In the genomic region with DNA sequence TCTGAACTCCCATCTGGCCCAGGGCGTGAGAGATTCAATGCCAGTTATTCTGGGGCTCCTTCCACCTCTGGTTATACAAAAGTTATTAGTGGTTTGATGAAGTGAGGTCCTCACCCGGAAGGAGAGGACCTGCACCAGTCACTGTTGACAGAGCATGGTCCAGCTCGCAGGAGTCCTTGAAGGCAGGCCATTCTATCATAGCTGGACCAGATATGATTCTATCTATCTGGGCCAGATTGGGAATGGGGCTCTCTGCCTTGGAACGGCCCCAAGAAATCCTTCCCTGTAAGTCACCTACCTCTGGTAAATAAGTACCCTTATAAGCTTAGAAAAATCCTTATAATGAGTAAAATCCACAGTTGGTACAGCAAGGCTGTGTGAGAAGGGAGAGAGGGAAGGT, we compare ENCODE assay signal across 25 cellular contexts. TPM values are rescaled to one million over a fixed set of nuclear protein-coding genes. Genes with fewer than 3 reads are reported as not detected.
"Had no signal": no experiment of that assay in that cellular context is flagged by ENCODE, and none has a peak within 500 bp of the region (broad histone marks: within the 10 kb centered on the region; RNA-seq: fewer than 3 reads in every experiment).

No MANE protein-coding gene starts in this region.

- DNase-seq: colonic mucosa; cortex of kidney; effector CD8-positive, alpha-beta T cell; effector memory CD8-positive, alpha-beta T cell; endodermal cell; erythroblast; esophagus squamous epithelium; foreskin fibroblast; foreskin melanocyte; gastrocnemius medialis; glutamatergic neuron; heart right ventricle; hippocampal formation; left cardiac atrium; left lung; left ventricle myocardium superior; lower lobe of right lung; mesenchymal stem cell; mucosa of descending colon had no signal

- H3K9me3 ChIP-seq: colonic mucosa, esophagus squamous epithelium, gastrocnemius medialis, heart right ventricle, left lung, lower lobe of right lung, mucosa of descending colon had no signal

- H3K4me3 ChIP-seq: colonic mucosa, esophagus squamous epithelium, gastrocnemius medialis, heart right ventricle, left lung, lower lobe of right lung, mucosa of descending colon had no signal

- H3K27me3 ChIP-seq: colonic mucosa, esophagus squamous epithelium, gastrocnemius medialis, heart right ventricle, left lung had no signal

- H3K36me3 ChIP-seq: colonic mucosa, esophagus squamous epithelium, gastrocnemius medialis, heart right ventricle, left lung, lower lobe of right lung had no signal

- ATAC-seq: effector memory CD8-positive, alpha-beta T cell; esophagus mucosa; gastrocnemius medialis; heart right ventricle; left cardiac atrium; left lung; left ventricle myocardium superior; lower lobe of right lung; mucosa of descending colon had no signal

- H3K4me1 ChIP-seq: colonic mucosa, left lung, lower lobe of right lung had no signal

- H3K27ac ChIP-seq: colonic mucosa, epithelial cell of prostate, esophagus squamous epithelium, gastrocnemius medialis, heart right ventricle, left lung, lower lobe of right lung had no signal

RNA-seq across cellular contexts. Expression of a gene that starts 50.7 kb away (rescaled TPM):
- total RNA-seq: colonic mucosa, dermis microvascular lymphatic vessel endothelial cell, esophagus squamous epithelium, gastrocnemius medialis, kidney epithelial cell, left ventricle myocardium superior, lower lobe of right lung, lung microvascular endothelial cell, myocyte had no signal
